5 cellular contexts compared by ENCODE assay signal in the genomic region with DNA sequence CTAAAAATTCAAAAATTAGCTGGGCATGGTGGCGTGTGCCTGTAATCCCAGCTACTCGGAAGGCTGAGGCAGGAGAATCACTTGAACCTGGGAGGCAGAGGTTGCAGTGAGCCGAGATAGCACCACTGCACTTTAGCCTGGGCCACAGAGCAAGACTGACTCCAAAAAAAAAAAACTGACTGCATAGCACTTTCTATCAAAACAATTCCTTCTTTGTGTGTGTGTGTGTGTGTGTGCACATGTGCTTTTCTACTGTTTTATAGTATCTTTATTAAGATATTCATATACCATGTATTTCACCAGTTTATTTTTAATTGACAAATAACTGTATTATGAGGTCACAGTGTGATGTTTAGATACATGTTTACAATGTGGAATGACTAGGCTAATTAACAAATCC. TPM values are rescaled to one million over a fixed set of nuclear protein-coding genes. Genes with fewer than 3 reads are reported as not detected.
DNase-seq lines count a peak whose midpoint lies in the region; ATAC-seq, FAIRE-seq and TF ChIP-seq lines count a peak whose summit lies in the region.
"Not testable (repeated sequence)": the region's sequence is repeated elsewhere in the genome, so short reads cannot be mapped to it uniquely, and the experiment has no call there.

No MANE protein-coding gene starts in this region.

- in situ Hi-C loops in SK-MEL-5 (cut with HindIII; ENCODE audit: low pct_unique_long_range_greater_than_20kb, low sequenced_read_pairs) (loop anchor here (25.0 kb wide), 1 partner anchor 200 kb away; no protein-coding TSS in a partner anchor), HepG2 (cut with HindIII; ENCODE audit: extremely low pct_ligation_motif_present, low pct_unique_long_range_greater_than_20kb) (loop anchor here (10.0 kb wide), 1 partner anchor 182 kb away; no protein-coding TSS in a partner anchor)

- not testable (repeated sequence) for TF ChIP-seq POLR2A in HepG2 (IDR thresholded peaks at IDR 0.05; ENCODE audit: insufficient read depth in 1 of 2, low read depth in 2 of 2, low read length in 2 of 2)

- not testable (repeated sequence) for DNase-seq in CD4-positive, alpha-beta T cell; HepG2 (ENCODE audit: low spot score)
- DNase-seq in SK-MEL-5 (ENCODE audit: low read depth, low spot score) (peak; percentile 32), small intestine (peak; percentile 37)

- TF ChIP-seq RAD21 in HepG2 (CRISPR knock-in tag; IDR thresholded peaks at IDR 0.05) = not testable (repeated sequence)

- H3K9me2 ChIP-seq in DOHH2 (replicated peaks; ENCODE audit: control insufficient read depth, low read length) = not testable (repeated sequence)

- not testable (repeated sequence) for H3K9me3 ChIP-seq in CD4-positive, alpha-beta T cell (ENCODE audit: control insufficient read depth, low read length); DOHH2 (ENCODE audit: control insufficient read depth, insufficient read depth, low read length); HepG2 (ENCODE audit: low read length); small intestine (ENCODE audit: control insufficient read depth, low read depth)

- H3F3A ChIP-seq in DOHH2 (ENCODE audit: control insufficient read depth, insufficient read depth) = peaks cover 10% of the 10 kb centered on the region

- not testable (repeated sequence) for ATAC-seq in CD4-positive, alpha-beta T cell (ENCODE audit: poor library complexity); HepG2

- intact Hi-C loops in CD4-positive, alpha-beta T cell (cut with DNase I, micrococcal nuclease) = loop anchor here in 1 of 2 experiments (10.0 kb wide), 1 partner anchor 668 kb away; the partner anchor contains the start of gene RPL26L1
- intact Hi-C loops in HepG2 (cut with micrococcal nuclease; ENCODE audit: unreplicated experiment) = not testable (repeated sequence)

- H3K4me1 Mint-ChIP-seq in CD4-positive, alpha-beta T cell (ENCODE audit: low read depth) = peaks cover 16% of the 10 kb centered on the region

- H3K27ac ChIP-seq in CD4-positive, alpha-beta T cell (ENCODE audit: low read depth, low read length); HepG2 (ENCODE audit: extremely low read length, insufficient read depth, low read length); small intestine (ENCODE audit: low read depth in 1 of 2, low read length in 1 of 2): not testable (repeated sequence)
- peak overlapping the region; percentile 43 for H3K27ac ChIP-seq in DOHH2 (ENCODE audit: low read depth, low read length)

- not testable (repeated sequence) for H3K36me3 Mint-ChIP-seq in CD4-positive, alpha-beta T cell (ENCODE audit: low read depth)

- not testable (repeated sequence) for H3K4me3 ChIP-seq in DOHH2 (ENCODE audit: low read length); HepG2 (replicated peaks in 1 of 3; ENCODE audit: insufficient read depth in 1 of 3, low read depth in 2 of 3, low read length in 3 of 3); small intestine (ENCODE audit: low read depth in 1 of 2, low read length in 2 of 2)

- H3K4me1 ChIP-seq in DOHH2 (ENCODE audit: control insufficient read depth, low read length) (peaks cover 39% of the 10 kb centered on the region), HepG2 (ENCODE audit: insufficient read depth, low read length) (peaks cover 31% of the 10 kb centered on the region)
- H3K4me1 ChIP-seq in small intestine (ENCODE audit: control insufficient read depth in 2 of 2, insufficient read depth in 1 of 2, low read depth in 1 of 2, low read length in 1 of 2) = not testable (repeated sequence)

- not testable (repeated sequence) for TF ChIP-seq EP300 in HepG2 (IDR thresholded peaks at IDR 0.05; ENCODE audit: low read depth in 2 of 2, low read length in 2 of 2); HepG2 (CRISPR knock-in tag; IDR thresholded peaks at IDR 0.05; ENCODE audit: borderline replicate concordance)

- not testable (repeated sequence) for H3K27me3 Mint-ChIP-seq in CD4-positive, alpha-beta T cell

- H3K4me3 Mint-ChIP-seq in CD4-positive, alpha-beta T cell = peak overlapping the region; percentile 46

- H3K79me2 ChIP-seq in DOHH2 (ENCODE audit: control insufficient read depth, low read length) = peaks cover 13% of the 10 kb centered on the region
- not testable (repeated sequence) for H3K79me2 ChIP-seq in HepG2 (ENCODE audit: insufficient read depth, low read length)

- H3K4me2 ChIP-seq in DOHH2 (ENCODE audit: low read length) (peak overlapping the region; percentile 17), HepG2 (ENCODE audit: low read depth, low read length) (peak overlapping the region; percentile 36)

- not testable (repeated sequence) for TF ChIP-seq CTCF in CD4-positive, alpha-beta T cell (IDR thresholded peaks at IDR 0.05); DOHH2 (IDR thresholded peaks at IDR 0.05; ENCODE audit: low read depth, low read length, poor library complexity, severe bottlenecking); HepG2 (CRISPR knock-in tag; IDR thresholded peaks at IDR 0.05)

- not testable (repeated sequence) for H3K9ac ChIP-seq in HepG2 (ENCODE audit: insufficient read depth, low read depth, low read length)

- H3K9me3 Mint-ChIP-seq in CD4-positive, alpha-beta T cell = not testable (repeated sequence)

- not testable (repeated sequence) for H3K27ac Mint-ChIP-seq in CD4-positive, alpha-beta T cell

- not testable (repeated sequence) for BruUV-seq in HepG2 (replicated peaks; lab: Mats Ljungman, UMichigan)

- FAIRE-seq in HepG2 (lab: Jason Lieb, UNC); small intestine (lab: Jason Lieb, UNC): not testable (repeated sequence)

- 11% methylated on average over 3 of the region's 3 CpGs for WGBS in HepG2 (ENCODE audit: low lambda C conversion rate)
- 25 to 72% (median 41%) methylated on average over 3 of the region's 3 CpGs for WGBS in small intestine, 3 donors

- not testable (repeated sequence) for H3K36me3 ChIP-seq in DOHH2 (ENCODE audit: control insufficient read depth, low read length); HepG2 (replicated peaks in 1 of 2; ENCODE audit: control insufficient read depth in 1 of 2, insufficient read depth in 2 of 2, low read length in 2 of 2); small intestine (ENCODE audit: control insufficient read depth in 2 of 2, insufficient read depth in 2 of 2, low read length in 2 of 2)

- CTCF ChIA-PET in CD4-positive, alpha-beta T cell (lab: Charles Lee); HepG2 (lab: Yijun Ruan, JAX; ENCODE audit: low intra/inter-chr PET ratio, low total read pairs): not testable (repeated sequence)

- POLR2A ChIA-PET in CD4-positive, alpha-beta T cell (lab: Charles Lee); HepG2 (lab: Yijun Ruan, JAX): not testable (repeated sequence)

- not testable (repeated sequence) for H4K20me1 ChIP-seq in DOHH2 (ENCODE audit: control insufficient read depth, insufficient read depth, low read depth, low read length); HepG2 (ENCODE audit: insufficient read depth, low read length)

- not testable (repeated sequence) for H2AFZ ChIP-seq in HepG2 (ENCODE audit: low read length)

- not testable (repeated sequence) for H3K27me3 ChIP-seq in CD4-positive, alpha-beta T cell (ENCODE audit: control insufficient read depth, insufficient read depth, low read length); DOHH2 (ENCODE audit: control insufficient read depth, low read length); HepG2 (ENCODE audit: control insufficient read depth in 1 of 2, insufficient read depth in 2 of 2, low read length in 2 of 2); small intestine (ENCODE audit: control insufficient read depth in 2 of 2, insufficient read depth in 2 of 2, low read length in 2 of 2)

RNA-seq across cellular contexts. Expression of gene UBTD2, which starts 3.6 kb away (rescaled TPM):
- total RNA-seq in CD4-positive, alpha-beta T cell = 1 to 10 TPM in 1 of 2 experiments, under 1 TPM in 1; 0.66 to 1.1 TPM
- 17.2 and 18.3 TPM in 2 replicates for total RNA-seq in SK-MEL-5 (2014; rRNA removed; shearing (Covaris generic))
- polyA plus RNA-seq in SK-MEL-5 (2015; cell fraction: cytosol; rRNA removed) = 14.3 and 15.7 TPM in 2 replicates
- polyA plus RNA-seq in SK-MEL-5 (2015; cell fraction: nucleus; rRNA removed) = 5.5 and 6.0 TPM in 2 replicates
- 24.1 and 32.9 TPM in 2 replicates for total RNA-seq in HepG2 (2016; rRNA removed; fragmentation: Illumina TruSeq; extraction: Trizol)
- 9.7 and 11.2 TPM in 2 replicates for total RNA-seq in HepG2 (2016; cell fraction: cytosol; rRNA removed; fragmentation: Illumina TruSeq; extraction: Trizol; ENCODE audit: low read depth)
- total RNA-seq in HepG2 (2016; cell fraction: insoluble cytoplasmic fraction; rRNA removed; fragmentation: Illumina TruSeq; extraction: Trizol) = 24.7 and 30.9 TPM in 2 replicates
- 41.5 and 46.2 TPM in 2 replicates for total RNA-seq in HepG2 (2016; cell fraction: membrane; rRNA removed; fragmentation: Illumina TruSeq; extraction: Trizol)
- 14.0 and 15.3 TPM in 2 replicates for total RNA-seq in HepG2 (2016; cell fraction: nucleus; rRNA removed; fragmentation: Illumina TruSeq; extraction: Trizol)
- polyA plus RNA-seq in HepG2 (2011; rRNA removed) (13.6 and 15.2 TPM in 2 replicates), small intestine (10 to 100 TPM; 16.9 to 25.7 (median 18.4) TPM)
- 8.1 and 12.6 TPM in 2 replicates for polyA plus RNA-seq in HepG2 (2011; cell fraction: cytosol; rRNA removed)
- polyA plus RNA-seq in HepG2 (2011; cell fraction: nucleus; rRNA removed) = 4.2 and 5.7 TPM in 2 replicates
- polyA plus RNA-seq in HepG2 (2012) = 15.3 and 22.4 TPM in 2 replicates
- 13.7 and 15.1 TPM in 2 replicates for polyA plus RNA-seq in HepG2 (2016; cell fraction: cytosol; fragmentation: Illumina TruSeq; extraction: Trizol; ENCODE audit: low read depth)
- 36.9 and 39.9 TPM in 2 replicates for polyA plus RNA-seq in HepG2 (2016; cell fraction: insoluble cytoplasmic fraction; fragmentation: Illumina TruSeq; extraction: Trizol; ENCODE audit: low read depth)
- polyA plus RNA-seq in HepG2 (2016; cell fraction: membrane; fragmentation: Illumina TruSeq; extraction: Trizol; ENCODE audit: low read depth) = 40.2 and 41.2 TPM in 2 replicates
- polyA plus RNA-seq in HepG2 (2016; cell fraction: nucleus; fragmentation: Illumina TruSeq; extraction: Trizol; ENCODE audit: insufficient read depth, low read depth) = 20.7 and 21.5 TPM in 2 replicates
- 7.6 and 8.4 TPM in 2 replicates for polyA minus RNA-seq in HepG2 (2011; rRNA and poly(A)+ RNA removed; ENCODE audit: low replicate concordance)
- polyA minus RNA-seq in HepG2 (2011; cell fraction: cytosol; rRNA and poly(A)+ RNA removed) = 14.6 and 18.6 TPM in 2 replicates
- 12.5 and 14.8 TPM in 2 replicates for polyA minus RNA-seq in HepG2 (2011; cell fraction: nucleus; rRNA and poly(A)+ RNA removed)
